In the genomic region with DNA sequence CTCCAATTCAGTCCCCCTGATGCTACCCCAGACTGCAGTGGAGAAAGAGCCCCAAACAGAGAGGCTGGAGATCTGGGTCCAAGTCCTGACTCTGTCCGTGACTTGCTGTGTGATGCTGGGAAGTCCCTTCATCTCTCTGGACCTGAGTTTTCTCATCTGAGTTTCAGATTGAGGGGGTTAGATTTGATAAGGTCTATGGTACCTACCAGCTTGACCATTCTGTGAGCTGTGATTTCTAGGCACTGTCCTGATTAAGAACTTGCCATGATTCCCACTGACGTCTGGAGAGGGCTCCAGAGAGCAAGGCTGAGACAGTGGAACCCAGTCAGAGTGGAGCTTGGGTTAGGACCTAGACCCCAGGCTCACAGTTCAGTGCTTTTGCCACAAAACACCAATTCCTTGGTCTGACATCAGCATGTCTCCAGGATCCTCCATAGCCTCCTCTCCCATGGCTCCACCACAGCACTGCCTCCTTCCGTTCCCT, we compare ENCODE assay signal across 27 cellular contexts. TPM values are rescaled to one million over a fixed set of nuclear protein-coding genes. Genes with fewer than 3 reads are reported as not detected.
DNase-seq lines count a peak whose midpoint lies in the region; ATAC-seq, FAIRE-seq and TF ChIP-seq lines count a peak whose summit lies in the region.
"Had no signal": no experiment of that assay in that cellular context is flagged by ENCODE, and none has a peak within 500 bp of the region (broad histone marks: within the 10 kb centered on the region; RNA-seq: fewer than 3 reads in every experiment).

No MANE protein-coding gene starts in this region.

- DNase-seq in AG04449 (ENCODE audit: low read depth, low spot score) (no peak), ELR (ENCODE audit: low read depth) (peak; percentile 17), OCI-LY7 (ENCODE audit: low spot score) (no peak), H1 (ENCODE audit: low read depth in 1 of 2, low spot score in 2 of 2) (no peak), spleen (no peak)
- no peak for DNase-seq in stimulated activated naive CD4-positive, alpha-beta T cell (lab: John Stamatoyannopoulos, UW)
- no peak for DNase-seq in activated naive CD4-positive, alpha-beta T cell treated with anti-CD3 and anti-CD28 coated beads, Interleukin-2, amount 50 U/mL, for 16 hours
- DNase-seq: activated CD4-positive, alpha-beta memory T cell treated with anti-CD3 and anti-CD28 coated beads, Interleukin-2, amount 10 ng/mL, durations not matched to agents 7 days and 5 days; activated effector memory CD4-positive, alpha-beta T cell treated with Interleukin-2 at 50 U/mL for 16 hours; CD8-positive, alpha-beta T cell; DMS79; foreskin melanocyte; hippocampal formation; NCI-H2029; NCI-H446; NK-92 treated with Interleukin-12 subunit alpha and Interleukin-12 subunit beta, amount 100 ng/mL, for 24 hours; SK-N-SH; stimulated activated naive B cell treated with anti-CD40 and anti-IgM and Interleukin-4, amounts not matched to agents 10 μg/mL and 1 μg/mL and 100 μg/mL, for 72 hours; T1000 had no signal

- POLR2A ChIA-PET in AG04449 (lab: Yijun Ruan, JAX): interaction anchor here (0.5 kb wide), 1 partner anchor 14 kb away, joined by 3 read pairs; no protein-coding TSS in a partner anchor
- POLR2A ChIA-PET in OCI-LY7 (lab: Charles Lee): no interaction called here
- POLR2A ChIA-PET in H1 (lab: Charles Lee; ENCODE audit: partially characterized antibody): interaction anchor here (1.1 to 2.9 kb wide), 2 partner anchors 80 to 83 kb away, joined by 3 to 7 read pairs; no protein-coding TSS in a partner anchor

- H3K36me3 ChIP-seq in OCI-LY7 (ENCODE audit: insufficient read depth, low read length) (no peaks in the 10 kb centered on the region), H1 (ENCODE audit: control insufficient read depth in 2 of 4, insufficient read depth in 4 of 4, low read length in 3 of 4) (no peaks in the 10 kb centered on the region), spleen (no peaks in the 10 kb centered on the region)
- H3K36me3 ChIP-seq: breast epithelium, thoracic aorta had no signal

- peak overlapping the region; percentile 68 for H4K91ac ChIP-seq in H1 (replicated peaks; ENCODE audit: insufficient read length, low read length)

- H3K9ac ChIP-seq in H1 (replicated peaks in 1 of 4; ENCODE audit: extremely low read depth in 1 of 4, low read depth in 3 of 4, low read length in 3 of 4): no peak overlapping the region
- H3K9ac ChIP-seq: KMS-11, SK-N-SH had no signal

- BruUV-seq in OCI-LY7 (replicated peaks; lab: Mats Ljungman, UMichigan): no TSS peak

- H3K27ac ChIP-seq in OCI-LY7 (ENCODE audit: low read depth, low read length, poor library complexity, severe bottlenecking) (no peak overlapping the region), H1 (ENCODE audit: low read depth, low read length) (no peak overlapping the region), spleen (no peak overlapping the region)
- H3K27ac ChIP-seq: breast epithelium, KMS-11, skin epidermis, thoracic aorta had no signal

- H3K56ac ChIP-seq in H1 (replicated peaks; ENCODE audit: insufficient read length, low read depth, low read length): no peak overlapping the region

- no peak overlapping the region; the same call in 1 of the 2 replicates for H4K8ac ChIP-seq in H1 (ENCODE audit: extremely low read depth, insufficient read depth, low read length)

- H3K9me2 ChIP-seq in OCI-LY7 (ENCODE audit: insufficient read depth, low read length): no peaks in the 10 kb centered on the region
- H3K9me2 ChIP-seq: SK-N-SH had no signal

- no peak overlapping the region for H3K4me2 ChIP-seq in OCI-LY7 (ENCODE audit: low read length)
- H3K4me2 ChIP-seq in H1 (ENCODE audit: insufficient read depth in 1 of 2, low read depth in 2 of 2, low read length in 2 of 2): no peak overlapping the region
- H3K4me2 ChIP-seq: KMS-11, SK-N-SH had no signal

- peak overlapping the region; percentile 86; the same call in 1 of the 2 replicates for H2BK12ac ChIP-seq in H1 (ENCODE audit: low read depth, low read length)

- H4K20me1 ChIP-seq in OCI-LY7 (ENCODE audit: insufficient read depth, low read length): no peaks in the 10 kb centered on the region
- peaks cover 6 to 9% of the 10 kb centered on the region in 2 experiments for H4K20me1 ChIP-seq in H1 (replicated peaks in 1 of 2; ENCODE audit: control insufficient read depth in 1 of 2, insufficient read depth in 2 of 2, low read length in 2 of 2)

- no peak overlapping the region for H4K5ac ChIP-seq in H1 (ENCODE audit: insufficient read length, low read depth, low read length)

- intact Hi-C loops in OCI-LY7 (cut with micrococcal nuclease; ENCODE audit: unreplicated experiment) (loop anchor here (2.0 to 5.0 kb wide), 2 partner anchors 31 to 281 kb away; no protein-coding TSS in a partner anchor), spleen (cut with DNase I; ENCODE audit: low total_unique reads) (loop anchor here (2.0 kb wide), 1 partner anchor 83 kb away; no protein-coding TSS in a partner anchor)

- no peak overlapping the region for H3K23ac ChIP-seq in H1 (ENCODE audit: insufficient read length)

- H2BK120ac ChIP-seq in H1 (replicated peaks; ENCODE audit: low read depth, low read length): no peak overlapping the region

- TF ChIP-seq POLR2A in H1 (IDR thresholded peaks at IDR 0.05; ENCODE audit: control extremely low read depth in 1 of 2, low read depth in 2 of 2, low read length in 2 of 2) (no peak), spleen (IDR thresholded peaks at IDR 0.05) (no peak)

- H2AFZ ChIP-seq in OCI-LY7 (ENCODE audit: low read length): no peak overlapping the region
- no peak overlapping the region for H2AFZ ChIP-seq in H1 (ENCODE audit: low read length)

- H2BK5ac ChIP-seq in H1 (ENCODE audit: low read depth, low read length): no peak overlapping the region

- 0 out of 2 replicates have a peak overlapping the region, but pooled peaks have one; percentile 65 for H2BK15ac ChIP-seq in H1 (ENCODE audit: low read length)

- H3K79me1 ChIP-seq in H1 (ENCODE audit: low read depth, low read length): no peaks in the 10 kb centered on the region

- peak; percentile 7 for TF ChIP-seq CTCF in AG04449 (IDR thresholded peaks at IDR 0.05; ENCODE audit: insufficient read depth, low read length, missing control alignments)
- 0 out of 2 replicates have a peak, but pooled peaks have one; percentile 22 for TF ChIP-seq CTCF in OCI-LY7 (conservative IDR thresholded peaks at IDR 0.05; ENCODE audit: low read length)
- TF ChIP-seq CTCF in H1 (IDR thresholded peaks at IDR 0.05; ENCODE audit: control extremely low read depth in 1 of 3, insufficient read depth in 1 of 3, low read depth in 1 of 3, low read length in 3 of 3): peak in 2 of 3 experiments; percentile 11 to 35; a peak in 2 of 4 replicates
- TF ChIP-seq CTCF in spleen (IDR thresholded peaks at IDR 0.05 in 8 of 11, conservative IDR thresholded peaks at IDR 0.05 in 3 of 11): no peak

- H3K27me3 ChIP-seq in H1 (replicated peaks in 1 of 4; ENCODE audit: control insufficient read depth in 3 of 4, extremely low read depth in 1 of 4, insufficient read depth in 3 of 4, low read length in 3 of 4) (peaks cover 35 to 47% (median 44%) of the 10 kb centered on the region in 4 experiments), spleen (replicated peaks in 1 of 7) (peaks cover 0 to 64% (median 28%) of the 10 kb centered on the region in 7 donors)

- H3K14ac ChIP-seq in H1 (ENCODE audit: insufficient read length): no peak overlapping the region

- no peaks in the 10 kb centered on the region for H3K9me3 ChIP-seq in OCI-LY7 (ENCODE audit: low read length)
- no peaks in the 10 kb centered on the region for H3K9me3 ChIP-seq in H1 (ENCODE audit: insufficient read depth in 2 of 2, low read depth in 1 of 2, low read length in 1 of 2)
- H3K9me3 ChIP-seq in spleen: no peaks in the 10 kb centered on the region
- H3K9me3 ChIP-seq: breast epithelium, SK-N-SH, thoracic aorta had no signal

- no peak overlapping the region; the same call in 1 of the 2 replicates for H3K18ac ChIP-seq in H1 (ENCODE audit: extremely low read depth, low read length)

- 72% methylated on average over 3 of the region's 3 CpGs; no CpG with 5 or more reads in 1 of the 2 experiments for WGBS in H1 (ENCODE audit: extremely low coverage in 1 of 2, insufficient coverage in 1 of 2, insufficient read length in 1 of 2, insufficient replicate concordance in 2 of 2, low coverage in 1 of 2, low lambda C conversion rate in 2 of 2, missing lambda C conversion rate in 1 of 2), 2 experiments
- WGBS in spleen, 5 donors: 68 to 72% (median 69%) methylated on average over 3 of the region's 3 CpGs

- no peak for TF ChIP-seq EP300 in H1 (IDR thresholded peaks at IDR 0.05; ENCODE audit: borderline replicate concordance in 1 of 2, low read depth in 2 of 2, low read length in 2 of 2)

- TF ChIP-seq RAD21 in H1 (IDR thresholded peaks at IDR 0.05 in 1 of 2, conservative IDR thresholded peaks at IDR 0.05 in 1 of 2; ENCODE audit: low read depth in 2 of 2, low read length in 2 of 2): peak in 1 of 2 experiments; percentile 13; a peak in 1 of 4 replicates

- H3K4me3 ChIP-seq in AG04449 (ENCODE audit: low read depth, low read length): no peak overlapping the region
- no peak overlapping the region for H3K4me3 ChIP-seq in OCI-LY7 (ENCODE audit: low read depth, low read length, poor library complexity, severe bottlenecking)
- H3K4me3 ChIP-seq in H1 (ENCODE audit: extremely low read depth in 1 of 4, insufficient read depth in 2 of 4, low read depth in 3 of 4, low read length in 4 of 4): no peak overlapping the region
- no peak overlapping the region for H3K4me3 ChIP-seq in spleen
- H3K4me3 ChIP-seq: breast epithelium, skin epidermis, thoracic aorta had no signal

- peaks cover 4% of the 10 kb centered on the region for H3K4me1 ChIP-seq in OCI-LY7 (ENCODE audit: insufficient read depth, low read length, poor library complexity, severe bottlenecking)
- peaks cover 8 to 28% (median 15%) of the 10 kb centered on the region in 4 experiments for H3K4me1 ChIP-seq in H1 (replicated peaks in 1 of 4; ENCODE audit: control insufficient read depth in 3 of 4, insufficient read depth in 4 of 4, low read length in 3 of 4)
- H3K4me1 ChIP-seq in spleen: peaks cover 0 to 34% (median 23%) of the 10 kb centered on the region in 6 donors
- H3K4me1 ChIP-seq: breast epithelium had no signal

- CTCF ChIA-PET in AG04449 (lab: Yijun Ruan, JAX): interaction anchor here (0.8 to 17.6 kb wide), 22 partner anchors 10 to 280 kb away, joined by 3 to 429 read pairs (median 7); partner anchors contain the start of gene KNCN
- CTCF ChIA-PET in OCI-LY7 (lab: Charles Lee; ENCODE audit: unreplicated experiment): no interaction called here
- CTCF ChIA-PET in H1 (lab: Charles Lee; ENCODE audit: partially characterized antibody): interaction anchor here (0.8 to 20.4 kb wide), 30 partner anchors 8 to 279 kb away, joined by 3 to 497 read pairs (median 5); partner anchors contain the start of genes KNCN and MKNK1

- no peak for FAIRE-seq in H1 (lab: Jason Lieb, UNC)
- FAIRE-seq: islet of Langerhans had no signal

- peaks cover 12% of the 10 kb centered on the region for H3K23me2 ChIP-seq in H1 (ENCODE audit: low read depth, low read length)

- 0 out of 2 replicates have a peak overlapping the region, but pooled peaks have one; percentile 23 for H2BK20ac ChIP-seq in H1 (ENCODE audit: low read length)

- no peak for ATAC-seq in GM19324 (IDR thresholded peaks at IDR 0.05; ENCODE audit: low FRiP score, unreplicated experiment)
- ATAC-seq: CD8-positive, alpha-beta T cell; stimulated activated naive B cell treated with anti-CD40 and anti-IgM and Interleukin-4, amounts not matched to agents 10 μg/mL and 1 μg/mL and 100 μg/mL, for 72 hours had no signal

- H3K79me2 ChIP-seq in OCI-LY7 (ENCODE audit: insufficient read depth, low read depth, low read length): no peaks in the 10 kb centered on the region
- H3K79me2 ChIP-seq in H1 (ENCODE audit: control insufficient read depth in 1 of 2, insufficient read depth in 2 of 2, low read length in 2 of 2): no peaks in the 10 kb centered on the region

- peak overlapping the region; percentile 28 for H3K4ac ChIP-seq in H1 (replicated peaks; ENCODE audit: insufficient read length, low read depth, low read length)

- H2AK5ac ChIP-seq in H1 (ENCODE audit: low read depth, low read length): no peak overlapping the region

RNA-seq across cellular contexts. Expression of gene DMBX1, which starts 43.8 kb away (rescaled TPM):
- not detected in 2 replicates for total RNA-seq in OCI-LY7 (2014; rRNA removed; shearing (Covaris generic))
- total RNA-seq in OCI-LY7 (2022) (not detected in 2 replicates), spleen (not detected)
- total RNA-seq in H1 (2021; fragmentation: NEBNext Ultra II Directional; extraction: Animal tissue kit (Norgen Biotek cat#: 25700)): 0.30 TPM in 1 of 2 replicates, not detected in the other
- polyA plus RNA-seq in H1 (2011; rRNA removed) (0.23 and 0.36 TPM in 2 replicates), spleen (not detected)
- 0.26 TPM for polyA plus RNA-seq in H1 (2011; cell fraction: cytosol; rRNA removed)
- polyA plus RNA-seq in H1 (2011; cell fraction: nucleus; rRNA removed): 0.53 TPM
- 0.24 to 0.30 TPM (median 0.27 TPM) in 4 replicates for polyA plus RNA-seq in H1 (2012, experiment 1 of 2)
- 0.12 TPM for polyA plus RNA-seq in H1 (2012, experiment 2 of 2)
- 0.06 TPM for polyA plus RNA-seq in H1 (2013, experiment 1 of 2)
- polyA plus RNA-seq in H1 (2013, experiment 2 of 2): 0.09 TPM
- polyA minus RNA-seq in H1 (2011; rRNA and poly(A)+ RNA removed): 0.07 and 0.41 TPM in 2 replicates
- 0.51 TPM for polyA minus RNA-seq in H1 (2011; cell fraction: cytosol; rRNA and poly(A)+ RNA removed)
- 0.20 TPM for polyA minus RNA-seq in H1 (2011; cell fraction: nucleus; rRNA and poly(A)+ RNA removed)
- total RNA-seq: breast epithelium; CD8-positive, alpha-beta T cell; liver; progenitor cell of endocrine pancreas; thoracic aorta had no signal
- polyA plus RNA-seq: liver, SK-N-SH had no signal

RNA-seq across cellular contexts. Expression of gene FAAH, which starts 51.7 kb away (rescaled TPM):
- total RNA-seq in OCI-LY7 (2014; rRNA removed; shearing (Covaris generic)): 20.1 and 25.4 TPM in 2 replicates
- 21.9 and 24.8 TPM in 2 replicates for total RNA-seq in OCI-LY7 (2022)
- total RNA-seq in H1 (2021; fragmentation: NEBNext Ultra II Directional; extraction: Animal tissue kit (Norgen Biotek cat#: 25700)): 43.5 and 47.3 TPM in 2 replicates
- polyA plus RNA-seq in H1 (2011; rRNA removed): 41.2 and 67.2 TPM in 2 replicates
- 55.2 TPM for polyA plus RNA-seq in H1 (2011; cell fraction: cytosol; rRNA removed)
- 219 TPM for polyA plus RNA-seq in H1 (2011; cell fraction: nucleus; rRNA removed)
- 49.6 to 60.3 TPM (median 56.9 TPM) in 4 replicates for polyA plus RNA-seq in H1 (2012, experiment 1 of 2)
- 29.1 TPM for polyA plus RNA-seq in H1 (2012, experiment 2 of 2)
- polyA plus RNA-seq in H1 (2013, experiment 1 of 2): 11.5 TPM
- 10.3 TPM for polyA plus RNA-seq in H1 (2013, experiment 2 of 2)
- 25.1 and 26.5 TPM in 2 replicates for polyA minus RNA-seq in H1 (2011; rRNA and poly(A)+ RNA removed)
- 23.8 TPM for polyA minus RNA-seq in H1 (2011; cell fraction: cytosol; rRNA and poly(A)+ RNA removed)
- polyA minus RNA-seq in H1 (2011; cell fraction: nucleus; rRNA and poly(A)+ RNA removed): 51.8 TPM
- 10 to 100 TPM in 1 of 7 donors, 1 to 10 TPM in 6; 5.2 to 15.3 (median 7.3) TPM for total RNA-seq in spleen
- polyA plus RNA-seq in spleen: 10 to 100 TPM in 1 of 3 donors, 1 to 10 TPM in 2; 5.3 to 10.5 (median 9.6) TPM

Comparison
In these comparisons a context has a peak if more than half of its experiments do, and no peak if none do; other contexts are left out.
1. CTCF ChIP-seq: peak in AG04449 (single experiment), OCI-LY7 (single experiment) and H1 (2 of 3); none in spleen (0 of 11).